18 cellular contexts compared by ENCODE assay signal in the genomic region with DNA sequence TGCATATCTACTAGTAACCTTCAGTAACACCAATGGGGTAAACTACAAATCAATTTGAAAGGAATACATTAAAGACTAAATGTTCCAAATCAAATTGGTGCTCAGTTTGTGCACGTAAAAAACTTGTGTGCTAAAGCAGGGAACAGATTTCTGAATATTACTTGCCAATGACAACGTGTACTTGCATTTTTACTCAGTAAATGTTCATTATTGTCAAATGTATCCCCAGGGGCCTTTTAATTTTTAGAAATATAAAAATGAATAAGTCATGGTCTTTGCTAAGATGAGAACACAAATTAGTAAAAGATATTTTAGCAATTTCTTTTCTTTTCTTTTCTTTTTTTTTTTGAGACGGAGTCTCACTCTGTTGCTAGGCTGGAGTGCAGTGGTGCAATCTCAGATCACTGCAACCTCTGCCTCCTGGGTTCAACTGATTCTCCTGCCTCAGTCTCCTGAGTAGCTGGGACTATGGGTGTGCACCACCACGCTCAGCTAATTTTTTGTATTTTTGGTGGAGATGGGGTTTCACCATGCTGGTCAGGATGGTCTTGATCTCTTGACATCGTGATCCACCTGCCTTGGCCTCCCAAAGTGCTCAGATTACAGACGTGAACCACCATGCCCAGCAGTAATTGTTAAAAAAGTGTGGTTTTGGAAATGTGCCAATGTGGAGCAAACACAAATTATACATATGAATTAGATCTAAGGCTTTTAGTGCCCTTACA. TPM values are rescaled to one million over a fixed set of nuclear protein-coding genes. Genes with fewer than 3 reads are reported as not detected.
DNase-seq lines count a peak whose midpoint lies in the region; ATAC-seq and TF ChIP-seq lines count a peak whose summit lies in the region.
"Had no signal": no experiment of that assay in that cellular context is flagged by ENCODE, and none has a peak within 500 bp of the region (broad histone marks: within the 10 kb centered on the region; RNA-seq: fewer than 3 reads in every experiment).

No MANE protein-coding gene starts in this region.

- H3K79me2 ChIP-seq in HCT116 (ENCODE audit: insufficient read depth, low read length) (no peaks in the 10 kb centered on the region), OCI-LY1 (ENCODE audit: insufficient read depth, low read length) (no peaks in the 10 kb centered on the region)

- ATAC-seq in activated T-cell treated with anti-CD3 and anti-CD28 coated beads, Interleukin-2, amount 50 U/mL, for 72 hours (replicated peaks in 1 of 2), result no peak
- peak; percentile 21 for ATAC-seq in HCT116
- no peak for ATAC-seq in stimulated activated effector memory CD8-positive, alpha-beta T cell treated with anti-CD3 and anti-CD28 coated beads, Interleukin-12 subunit alpha, Interleukin-12 subunit beta, amount 100 ng/mL, for 72 hours
- ATAC-seq in GM18868 (IDR thresholded peaks at IDR 0.05; ENCODE audit: unreplicated experiment), result no peak
- ATAC-seq: GM23338, heart left ventricle, lower lobe of right lung had no signal

- H3K4me3 ChIP-seq in HCT116 (replicated peaks in 1 of 2; ENCODE audit: low read depth in 1 of 2, low read length in 2 of 2) (peak overlapping the region in 1 of 2 experiments; percentile 32; a peak in 2 of 4 replicates), OCI-LY1 (ENCODE audit: low read depth, low read length, poor library complexity, severe bottlenecking) (no peak overlapping the region)
- H3K4me3 ChIP-seq: GM23338, heart left ventricle, lower lobe of right lung, thyroid gland had no signal

- H3K4me3 Mint-ChIP-seq in activated T-cell treated with anti-CD3 and anti-CD28 coated beads, Interleukin-2, amount 50 U/mL, for 72 hours, result peak overlapping the region in 1 of 2 donors; percentile 76
- H3K4me3 Mint-ChIP-seq in stimulated activated effector memory CD8-positive, alpha-beta T cell treated with anti-CD3 and anti-CD28 coated beads, Interleukin-12 subunit alpha, Interleukin-12 subunit beta, amount 100 ng/mL, for 72 hours, result peak overlapping the region; percentile 56
- H3K4me3 Mint-ChIP-seq: activated CD4-positive, alpha-beta T cell treated with anti-CD3 and anti-CD28 coated beads, Interleukin-2, amount 10 ng/mL, durations not matched to agents 24 days and 14 days; activated naive CD4-positive, alpha-beta T cell treated with anti-CD3 and anti-CD28 coated beads, Interleukin-2, amount 50 U/mL, for 24 hours; GM23338 had no signal

- TF ChIP-seq CTCF in HCT116 (IDR thresholded peaks at IDR 0.05 in 2 of 3, conservative IDR thresholded peaks at IDR 0.05 in 1 of 3; ENCODE audit: borderline replicate concordance in 1 of 3, insufficient read depth in 1 of 3, low read depth in 2 of 3, low read length in 2 of 3) (no peak), OCI-LY1 (IDR thresholded peaks at IDR 0.05; ENCODE audit: low read length) (no peak)

- H3K4me1 ChIP-seq in HCT116 (ENCODE audit: control insufficient read depth in 1 of 2, insufficient read depth in 2 of 2, low read length in 2 of 2) (peaks cover 67 to 87% of the 10 kb centered on the region in 2 experiments), OCI-LY1 (ENCODE audit: insufficient read depth, low read length, severe bottlenecking) (peaks cover 60% of the 10 kb centered on the region)
- H3K4me1 ChIP-seq: heart left ventricle, lower lobe of right lung, thyroid gland had no signal

- no TSS peak for BruUV-seq in HCT116 (replicated peaks; lab: Mats Ljungman, UMichigan)

- H3K36me3 ChIP-seq in HCT116 (ENCODE audit: control insufficient read depth in 1 of 2, insufficient read depth in 2 of 2, low read length in 2 of 2), result no peaks in the 10 kb centered on the region
- no peaks in the 10 kb centered on the region for H3K36me3 ChIP-seq in OCI-LY1 (ENCODE audit: insufficient read depth, low read length)
- H3K36me3 ChIP-seq: heart left ventricle, lower lobe of right lung, thyroid gland had no signal

- peak overlapping the region; percentile 94 for H3K27ac Mint-ChIP-seq in activated T-cell treated with anti-CD3 and anti-CD28 coated beads, Interleukin-2, amount 50 U/mL, for 72 hours
- H3K27ac Mint-ChIP-seq in stimulated activated effector memory CD8-positive, alpha-beta T cell treated with anti-CD3 and anti-CD28 coated beads, Interleukin-12 subunit alpha, Interleukin-12 subunit beta, amount 100 ng/mL, for 72 hours, result peak overlapping the region; percentile 95
- H3K27ac Mint-ChIP-seq: activated naive CD4-positive, alpha-beta T cell treated with anti-CD3 and anti-CD28 coated beads, Interleukin-2, amount 50 U/mL, for 24 hours; GM23338 had no signal

- no peaks in the 10 kb centered on the region for H3F3A ChIP-seq in OCI-LY1 (ENCODE audit: insufficient read depth, low read length)

- H3K4me2 ChIP-seq in HCT116 (ENCODE audit: low read length), result peak overlapping the region; percentile 68
- no peak overlapping the region for H3K4me2 ChIP-seq in OCI-LY1 (ENCODE audit: low read length)
- H3K4me2 ChIP-seq: GM23338 had no signal

- no peak for TF ChIP-seq RAD21 in HCT116 (IDR thresholded peaks at IDR 0.05; ENCODE audit: low read depth)

- H4K20me1 ChIP-seq in HCT116 (ENCODE audit: insufficient read depth), result no peaks in the 10 kb centered on the region
- H4K20me1 ChIP-seq in OCI-LY1 (ENCODE audit: insufficient read depth, low read length), result no peaks in the 10 kb centered on the region

- H3K9me3 Mint-ChIP-seq in activated T-cell treated with anti-CD3 and anti-CD28 coated beads, Interleukin-2, amount 50 U/mL, for 72 hours, result no peaks in the 10 kb centered on the region
- no peaks in the 10 kb centered on the region for H3K9me3 Mint-ChIP-seq in stimulated activated effector memory CD8-positive, alpha-beta T cell treated with anti-CD3 and anti-CD28 coated beads, Interleukin-12 subunit alpha, Interleukin-12 subunit beta, amount 100 ng/mL, for 72 hours
- H3K9me3 Mint-ChIP-seq: activated naive CD4-positive, alpha-beta T cell treated with anti-CD3 and anti-CD28 coated beads, Interleukin-2, amount 50 U/mL, for 24 hours; CD8-positive, alpha-beta memory T cell; GM23338 had no signal

- H3K36me3 Mint-ChIP-seq in activated T-cell treated with anti-CD3 and anti-CD28 coated beads, Interleukin-2, amount 50 U/mL, for 72 hours (ENCODE audit: insufficient read depth in 2 of 2), result no peaks in the 10 kb centered on the region
- peaks cover 6% of the 10 kb centered on the region for H3K36me3 Mint-ChIP-seq in stimulated activated effector memory CD8-positive, alpha-beta T cell treated with anti-CD3 and anti-CD28 coated beads, Interleukin-12 subunit alpha, Interleukin-12 subunit beta, amount 100 ng/mL, for 72 hours
- H3K36me3 Mint-ChIP-seq: activated naive CD4-positive, alpha-beta T cell treated with anti-CD3 and anti-CD28 coated beads, Interleukin-2, amount 50 U/mL, for 24 hours; CD8-positive, alpha-beta memory T cell had no signal

- no peak for TF ChIP-seq POLR2A in HCT116 (IDR thresholded peaks at IDR 0.05; ENCODE audit: borderline replicate concordance, extremely low read depth, insufficient read depth, insufficient read length)

- CTCF ChIA-PET in HCT116 (lab: Charles Lee), result interaction anchor here (0.7 to 1.3 kb wide), 5 partner anchors 36 to 115 kb away, joined by 3 to 7 read pairs (median 3); no protein-coding TSS in a partner anchor

- intact Hi-C loops in HCT116 (cut with micrococcal nuclease), result loop anchor here (1.0 kb wide), 1 partner anchor 53 kb away; a partner anchor contains a TSS

- peaks cover 14% of the 10 kb centered on the region for H3K27me3 Mint-ChIP-seq in activated T-cell treated with anti-CD3 and anti-CD28 coated beads, Interleukin-2, amount 50 U/mL, for 72 hours (ENCODE audit: low read depth)
- H3K27me3 Mint-ChIP-seq: activated naive CD4-positive, alpha-beta T cell treated with anti-CD3 and anti-CD28 coated beads, Interleukin-2, amount 50 U/mL, for 24 hours had no signal

- H3K27me3 ChIP-seq in HCT116 (ENCODE audit: insufficient read depth, low read length) (no peaks in the 10 kb centered on the region), OCI-LY1 (ENCODE audit: insufficient read depth, low read length) (no peaks in the 10 kb centered on the region)
- H3K27me3 ChIP-seq: heart left ventricle, thyroid gland had no signal

- peaks cover 54% of the 10 kb centered on the region for H3K4me1 Mint-ChIP-seq in activated T-cell treated with anti-CD3 and anti-CD28 coated beads, Interleukin-2, amount 50 U/mL, for 72 hours (ENCODE audit: low read depth)
- peaks cover 40% of the 10 kb centered on the region for H3K4me1 Mint-ChIP-seq in stimulated activated effector memory CD8-positive, alpha-beta T cell treated with anti-CD3 and anti-CD28 coated beads, Interleukin-12 subunit alpha, Interleukin-12 subunit beta, amount 100 ng/mL, for 72 hours
- H3K4me1 Mint-ChIP-seq: GM23338 had no signal

- RAD21 ChIA-PET in HCT116 (lab: Charles Lee; ENCODE audit: low non-redundant PET in 1 of 2, low total read pairs in 2 of 2, uncharacterized antibody in 2 of 2, unreplicated experiment in 2 of 2), result interaction anchor here in 1 of 2 experiments (1.4 kb wide), 1 partner anchor 34 kb away, joined by 4 read pairs; no protein-coding TSS in a partner anchor

- H3K9me3 ChIP-seq in HCT116 (ENCODE audit: control insufficient read depth in 1 of 2, insufficient read depth in 1 of 2, low read depth in 1 of 2, low read length in 2 of 2) (no peaks in the 10 kb centered on the region), OCI-LY1 (ENCODE audit: low read length) (no peaks in the 10 kb centered on the region)
- H3K9me3 ChIP-seq: heart left ventricle, lower lobe of right lung, thyroid gland had no signal

- POLR2A ChIA-PET in HCT116 (lab: Charles Lee), result interaction anchor here (0.8 to 3.4 kb wide), 9 partner anchors 11 to 77 kb away, joined by 3 to 36 read pairs (median 6); a partner anchor contains a TSS

- H3K27ac ChIP-seq in HCT116 (ENCODE audit: low read depth, low read length) (peak overlapping the region; percentile 80), OCI-LY1 (ENCODE audit: low read depth, low read length, poor library complexity, severe bottlenecking) (peak overlapping the region; percentile 91)
- H3K27ac ChIP-seq: heart left ventricle, lower lobe of right lung, thyroid gland had no signal

- H3K9me2 ChIP-seq in HCT116 (ENCODE audit: insufficient read depth) (no peaks in the 10 kb centered on the region), OCI-LY1 (ENCODE audit: low read depth, low read length) (no peaks in the 10 kb centered on the region)

- no peak for DNase-seq in activated T-cell treated with anti-CD3 and anti-CD28 coated beads, Interleukin-2, amount 50 U/mL, for 72 hours
- no peak for DNase-seq in activated T-cell treated with anti-CD3 and anti-CD28 coated beads for 4 hours
- DNase-seq in HCT116 (ENCODE audit: low read depth, low spot score), result no peak
- DNase-seq in stimulated activated effector memory CD8-positive, alpha-beta T cell treated with anti-CD3 and anti-CD28 coated beads, Interleukin-12 subunit alpha, Interleukin-12 subunit beta, amount 100 ng/mL, for 72 hours (ENCODE audit: low spot score in 2 of 2), result peak in 1 of 2 donors; percentile 55
- DNase-seq in NOMO-1 treated with dmso at 0.1 percent for 144 hours (lab: John Stamatoyannopoulos, UW; ENCODE audit: unreplicated experiment), result no peak
- DNase-seq in UCSD-AML1 (lab: John Stamatoyannopoulos, UW; ENCODE audit: unreplicated experiment), result no peak
- DNase-seq: activated CD4-positive, alpha-beta T cell treated with anti-CD3 and anti-CD28 coated beads, Interleukin-2, amount 10 ng/mL, durations not matched to agents 24 days and 14 days; CD8-positive, alpha-beta memory T cell; heart left ventricle; lower lobe of right lung; NCI-H187 treated with DMSO at 0.1 percent for 48 hours; nucleus accumbens; SIG-M5; thyroid gland had no signal

- H2AFZ ChIP-seq in HCT116 (ENCODE audit: low read depth, low read length, poor library complexity, severe bottlenecking) (peak overlapping the region; percentile 55), OCI-LY1 (ENCODE audit: low read length) (no peak overlapping the region)
- H2AFZ ChIP-seq: GM23338 had no signal

- H3K9ac ChIP-seq in HCT116 (ENCODE audit: low read length) (peak overlapping the region; percentile 41), OCI-LY1 (ENCODE audit: low read length) (no peak overlapping the region)

RNA-seq across cellular contexts. Expression of a gene that starts 52.6 kb away (rescaled TPM):
- total RNA-seq in activated T-cell treated with anti-CD3 and anti-CD28 coated beads, Interleukin-2, amount 50 U/mL, for 72 hours, result 100 to 1,000 TPM in 1 of 2 donors, 10 to 100 TPM in 1; 96.5 to 155 TPM
- 66.7 TPM for total RNA-seq in HCT116 (2021; ENCODE audit: unreplicated experiment)
- polyA plus RNA-seq in HCT116 (2012), result 29.9 and 33.4 TPM in 2 replicates
